ENCODE assay signal across 8 cellular contexts in genomic region chr15:31216210-31216911, GRCh38.
DNase-seq lines count a peak whose midpoint lies in the region; ATAC-seq and TF ChIP-seq lines count a peak whose summit lies in the region.

No MANE protein-coding gene starts in this region.

- H3K27ac Mint-ChIP-seq in neural crest cell (ENCODE audit: unreplicated experiment) = peak overlapping the region; percentile 91

- TF ChIP-seq CTCF in foreskin fibroblast (IDR thresholded peaks at IDR 0.05; ENCODE audit: low read depth, low read length) (no peak), neural crest cell (conservative IDR thresholded peaks at IDR 0.05) (no peak)

- H3K4me1 Mint-ChIP-seq in neural crest cell = peaks cover 6% of the 10 kb centered on the region

- H3K36me3 Mint-ChIP-seq in neural crest cell (ENCODE audit: low read depth) = no peaks in the 10 kb centered on the region

- H3K27me3 Mint-ChIP-seq in neural crest cell (ENCODE audit: low read depth) = peaks cover 8% of the 10 kb centered on the region

- DNase-seq in AML-193 (lab: John Stamatoyannopoulos, UW) (peak; percentile 91 to 92), NCI-H748 treated with DMSO at 0.1 percent for 48 hours (lab: John Stamatoyannopoulos, UW) (peak; percentile 37), foreskin fibroblast (peak; percentile 57 to 91), neural crest cell (ENCODE audit: low read depth, low spot score) (peak; percentile 41), ureter (ENCODE audit: low spot score) (peak; percentile 92)
- DNase-seq in activated T-cell treated with anti-CD3 and anti-CD28 coated beads, Interleukin-2, amount 50 U/mL, for 48 hours = peak; percentile 50 to 58

- H3K4me3 Mint-ChIP-seq in neural crest cell = peak overlapping the region; percentile 85

- ATAC-seq in GM18873 (IDR thresholded peaks at IDR 0.05; ENCODE audit: low FRiP score, unreplicated experiment) (peak; percentile 33), HG03097 (IDR thresholded peaks at IDR 0.05; ENCODE audit: low FRiP score, unreplicated experiment) (peak; percentile 30)

- no peaks in the 10 kb centered on the region for H3K9me3 Mint-ChIP-seq in neural crest cell

- H3K4me3 ChIP-seq in foreskin fibroblast (ENCODE audit: low read depth in 1 of 2, low read length in 2 of 2) = peak overlapping the region; percentile 45 to 51

Comparison
In these comparisons a context has a peak if more than half of its experiments do, and no peak if none do; other contexts are left out.
1. Peak in every context shown above with its lines: DNase-seq, ATAC-seq and H3K4me3 ChIP-seq.
2. DNase-seq: peak in every context shown above with its lines; median percentile 92 in ureter; 92 in AML-193; 74 in foreskin fibroblast; 54 in activated T-cell treated with anti-CD3 and anti-CD28 coated beads, Interleukin-2, amount 50 U/mL, for 48 hours; 41 in neural crest cell; 37 in NCI-H748 treated with DMSO at 0.1 percent for 48 hours.